Comparison of ENCODE assay signal across 6 cellular contexts in the genomic region with DNA sequence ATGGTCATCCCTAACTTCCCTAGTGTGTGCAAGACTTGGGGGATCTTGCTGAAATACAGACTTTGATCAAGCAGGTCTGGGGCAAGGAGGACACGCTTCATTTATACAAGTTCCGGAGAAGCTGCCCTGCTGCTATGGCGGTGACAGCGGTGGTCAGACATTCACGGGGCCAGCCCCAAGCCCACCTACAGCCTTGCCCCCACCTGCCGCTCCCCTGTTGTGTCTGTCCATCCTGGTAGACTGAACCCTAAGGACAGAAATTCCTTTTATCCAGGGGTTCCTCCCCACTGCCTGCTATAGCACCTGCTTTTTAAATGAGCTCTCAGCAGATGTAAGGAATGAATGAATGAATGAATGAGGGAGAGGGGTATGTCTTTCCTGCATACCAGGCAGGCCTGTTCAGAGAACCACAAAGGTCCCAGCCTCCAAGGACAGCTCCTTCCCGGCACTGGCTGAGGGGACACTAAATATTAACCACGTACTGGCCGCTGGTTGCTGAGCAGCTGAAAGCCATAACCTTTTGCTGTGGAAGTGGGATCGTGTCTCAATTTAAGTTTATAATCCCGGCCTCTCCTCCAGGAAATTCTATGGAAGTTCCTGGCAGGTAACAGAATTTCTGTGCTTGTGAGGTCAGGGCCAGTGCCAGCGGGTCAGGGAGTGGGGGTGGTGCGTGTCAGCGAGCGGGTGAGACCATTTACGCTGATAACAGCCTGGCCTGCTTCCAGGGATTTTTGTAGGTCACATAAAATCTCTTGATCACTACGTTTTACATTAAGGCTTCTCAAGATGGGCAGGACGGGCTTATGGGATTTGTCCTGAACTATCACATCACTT. TPM values are rescaled to one million over a fixed set of nuclear protein-coding genes. Genes with fewer than 3 reads are reported as not detected.
DNase-seq lines count a peak whose midpoint lies in the region; TF ChIP-seq lines count a peak whose summit lies in the region.

No MANE protein-coding gene starts in this region.

- H3K36me3 ChIP-seq in breast epithelium = no peaks in the 10 kb centered on the region

- intact Hi-C loops in breast epithelium (cut with DNase I; ENCODE audit: low total_unique reads) = no loop called here

- H3K9me3 Mint-ChIP-seq in nephron progenitor cell = no peaks in the 10 kb centered on the region

- peaks cover 70% of the 10 kb centered on the region for H3K4me1 Mint-ChIP-seq in nephron progenitor cell

- TF ChIP-seq POLR2A in breast epithelium (IDR thresholded peaks at IDR 0.05) = no peak

- H3K27ac Mint-ChIP-seq in nephron progenitor cell = peak overlapping the region; percentile 99

- H3K4me3 Mint-ChIP-seq in nephron progenitor cell = peak overlapping the region; percentile 61

- no peaks in the 10 kb centered on the region for H3K27me3 ChIP-seq in breast epithelium

- no peak for TF ChIP-seq CTCF in breast epithelium (IDR thresholded peaks at IDR 0.05)
- no peak for TF ChIP-seq CTCF in nephron progenitor cell (IDR thresholded peaks at IDR 0.05)

- H3K4me3 ChIP-seq in breast epithelium = peak overlapping the region in 1 of 3 donors; percentile 39

- peaks cover 9 to 12% of the 10 kb centered on the region in 2 donors for H3K4me1 ChIP-seq in breast epithelium

- H3K9me3 ChIP-seq in breast epithelium = no peaks in the 10 kb centered on the region

- H3K27ac ChIP-seq in breast epithelium = peak overlapping the region; percentile 77 to 87

- no peaks in the 10 kb centered on the region for H3K27me3 Mint-ChIP-seq in nephron progenitor cell (ENCODE audit: low read depth, poor library complexity)

- DNase-seq in HK-2 (ENCODE audit: unreplicated experiment) (peak; percentile 72), breast epithelium (ENCODE audit: low spot score in 2 of 2) (no peak), nephron progenitor cell (no peak), NCI-H82 treated with DMSO at 0.1 percent for 48 hours (lab: John Stamatoyannopoulos, UW; ENCODE audit: unreplicated experiment) (no peak), GDM1 (lab: John Stamatoyannopoulos, UW) (no peak), putamen (ENCODE audit: low spot score) (no peak)

- H3K36me3 Mint-ChIP-seq in nephron progenitor cell (ENCODE audit: low read depth) = peaks cover 2% of the 10 kb centered on the region

RNA-seq across cellular contexts. Expression of a gene that starts 27.1 kb away (rescaled TPM):
- 1 to 10 TPM in 2 of 3 donors, under 1 TPM in 1; 0.96 to 2.9 (median 2.3) TPM for total RNA-seq in breast epithelium

RNA-seq across cellular contexts. Expression of a gene that starts 27.8 kb away (rescaled TPM):
- total RNA-seq in breast epithelium = 100 to 1,000 TPM in 1 of 3 donors, 10 to 100 TPM in 2; 97.3 to 134 (median 99.2) TPM

RNA-seq across cellular contexts. Expression of a gene that starts 40.5 kb away (rescaled TPM):
- 1 to 10 TPM in 2 of 3 donors, under 1 TPM in 1; 0.88 to 2.0 (median 1.3) TPM for total RNA-seq in breast epithelium

RNA-seq across cellular contexts. Expression of a gene that starts 49.8 kb away (rescaled TPM):
- total RNA-seq in breast epithelium = under 1 TPM; 0.15 to 0.66 (median 0.16) TPM
